25 cellular contexts compared by ENCODE assay signal in the genomic region with DNA sequence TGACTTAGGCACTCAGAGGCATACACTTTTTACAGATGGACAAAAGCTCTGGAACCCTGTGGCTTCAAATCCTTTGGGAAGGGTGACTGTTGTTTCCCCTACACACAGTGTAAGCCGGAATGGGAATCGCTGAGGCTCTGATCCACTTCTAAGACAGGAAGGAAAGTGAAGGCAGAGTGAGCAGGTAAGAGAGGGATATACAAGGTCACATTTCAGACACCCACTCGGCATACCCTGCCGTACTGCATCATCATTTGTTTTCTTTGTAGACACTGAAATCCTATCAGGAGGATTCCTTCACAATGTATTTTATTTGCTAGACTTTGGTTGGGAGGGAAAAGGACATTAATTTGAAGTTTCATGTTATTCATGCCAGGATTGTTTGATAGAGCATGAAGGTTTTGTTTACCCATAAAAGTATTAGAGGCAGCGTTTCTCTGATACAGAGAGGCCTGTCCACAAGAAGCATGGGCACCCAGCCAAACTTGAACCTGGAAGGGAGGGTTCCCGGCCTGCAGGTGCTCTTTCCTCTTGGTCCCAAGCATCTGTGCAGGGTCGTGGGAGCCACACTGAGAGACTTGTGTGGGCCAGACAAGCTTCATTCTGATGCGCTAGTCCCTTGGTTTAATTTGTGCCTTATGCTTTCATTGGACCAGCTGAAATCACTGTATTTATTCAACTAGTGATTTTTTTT. TPM values are rescaled to one million over a fixed set of nuclear protein-coding genes. Genes with fewer than 3 reads are reported as not detected.
A peak's percentile ranks its signal among the peaks of the same experiment; 100 is the strongest.
DNase-seq lines count a peak whose midpoint lies in the region; TF ChIP-seq lines count a peak whose summit lies in the region.
"Had no signal": no experiment of that assay in that cellular context is flagged by ENCODE, and none has a peak within 500 bp of the region (broad histone marks: within the 10 kb centered on the region; RNA-seq: fewer than 3 reads in every experiment).

No MANE protein-coding gene starts in this region.

- peaks cover 7% of the 10 kb centered on the region for H3K4me1 Mint-ChIP-seq in activated T-cell treated with anti-CD3 and anti-CD28 coated beads, Interleukin-2, amount 50 U/mL, for 24 hours (ENCODE audit: low read depth)
- H3K4me1 Mint-ChIP-seq: neural crest cell had no signal

- intact Hi-C loops in sigmoid colon (cut with DNase I), result no loop called here

- H3K9me3 Mint-ChIP-seq in activated T-cell treated with anti-CD3 and anti-CD28 coated beads, Interleukin-2, amount 50 U/mL, for 24 hours, result no peaks in the 10 kb centered on the region
- H3K9me3 Mint-ChIP-seq: activated naive CD8-positive, alpha-beta T cell treated with anti-CD3 and anti-CD28 coated beads for 36 hours; immature natural killer cell; neural crest cell had no signal

- H3K27ac Mint-ChIP-seq in activated T-cell treated with anti-CD3 and anti-CD28 coated beads, Interleukin-2, amount 50 U/mL, for 24 hours, result no peak overlapping the region
- H3K27ac Mint-ChIP-seq: activated naive CD8-positive, alpha-beta T cell treated with anti-CD3 and anti-CD28 coated beads for 36 hours; immature natural killer cell had no signal

- DNase-seq in NCI-H345 (lab: John Stamatoyannopoulos, UW) (peak; percentile 48), NCI-H345 treated with DMSO at 0.1 percent for 48 hours (lab: John Stamatoyannopoulos, UW; ENCODE audit: unreplicated experiment) (no peak), G401 (ENCODE audit: low spot score) (peak; percentile 46), sigmoid colon (no peak), HPDE6-E6E7 (ENCODE audit: extremely low spot score) (no peak), tibial nerve (ENCODE audit: low spot score in 2 of 2) (no peak)
- DNase-seq in activated T-cell treated with anti-CD3 and anti-CD28 coated beads, Interleukin-2, amount 50 U/mL, for 24 hours, result no peak
- DNase-seq: activated CD4-positive, alpha-beta T cell treated with anti-CD3 and anti-CD28 coated beads, Interleukin-2, amount 50 U/mL, for 4 hours; activated CD8-positive, alpha-beta memory T cell treated with anti-CD3 and anti-CD28 coated beads, Interleukin-2, amount 50 U/mL, for 48 hours; activated naive CD8-positive, alpha-beta T cell treated with anti-CD3 and anti-CD28 coated beads for 36 hours; Caco-2; GOT3; immature natural killer cell; NCI-H226; Peyer's patch; psoas muscle; small intestine; stimulated activated CD4-positive, alpha-beta T cell treated with anti-CD3 and anti-CD28 coated beads, Interleukin-2, amount 100 ng/mL, for 48 hours; stimulated activated naive CD4-positive, alpha-beta T cell; trophoblast cell; WERI-Rb-1 had no signal

- H3K27me3 Mint-ChIP-seq in activated T-cell treated with anti-CD3 and anti-CD28 coated beads, Interleukin-2, amount 50 U/mL, for 24 hours, result no peaks in the 10 kb centered on the region

- H3K4me1 ChIP-seq in sigmoid colon, result peaks cover 0 to 24% (median 22%) of the 10 kb centered on the region in 4 donors
- peaks cover 0 to 10% (median 0%) of the 10 kb centered on the region in 4 donors for H3K4me1 ChIP-seq in tibial nerve
- H3K4me1 ChIP-seq: Caco-2, Peyer's patch, psoas muscle had no signal

- TF ChIP-seq POLR2A in sigmoid colon (IDR thresholded peaks at IDR 0.05) (no peak), tibial nerve (IDR thresholded peaks at IDR 0.05) (no peak)

- H3K36me3 Mint-ChIP-seq in activated T-cell treated with anti-CD3 and anti-CD28 coated beads, Interleukin-2, amount 50 U/mL, for 24 hours (ENCODE audit: low read depth), result no peaks in the 10 kb centered on the region
- H3K36me3 Mint-ChIP-seq: activated naive CD8-positive, alpha-beta T cell treated with anti-CD3 and anti-CD28 coated beads for 36 hours; immature natural killer cell had no signal

- in situ Hi-C loops in G401 (cut with HindIII; ENCODE audit: low sequenced_read_pairs), result no loop called here

- H3K27me3 ChIP-seq in sigmoid colon, result no peaks in the 10 kb centered on the region
- H3K27me3 ChIP-seq in tibial nerve, result no peaks in the 10 kb centered on the region
- H3K27me3 ChIP-seq: hepatocyte, Peyer's patch had no signal

- no peaks in the 10 kb centered on the region for H3K9me3 ChIP-seq in sigmoid colon
- no peaks in the 10 kb centered on the region for H3K9me3 ChIP-seq in tibial nerve
- H3K9me3 ChIP-seq: Caco-2, Peyer's patch, psoas muscle had no signal

- no peak overlapping the region for H3K4me3 Mint-ChIP-seq in activated T-cell treated with anti-CD3 and anti-CD28 coated beads, Interleukin-2, amount 50 U/mL, for 24 hours
- H3K4me3 Mint-ChIP-seq: activated naive CD8-positive, alpha-beta T cell treated with anti-CD3 and anti-CD28 coated beads for 36 hours; immature natural killer cell; neural crest cell had no signal

- TF ChIP-seq EP300 in sigmoid colon (IDR thresholded peaks at IDR 0.05), result no peak
- no peak for TF ChIP-seq EP300 in tibial nerve (IDR thresholded peaks at IDR 0.05)

- 64 to 82% methylated on average over 8 of the region's 8 CpGs for WGBS in sigmoid colon, 2 donors
- 73 to 76% methylated on average over 8 of the region's 8 CpGs for WGBS in tibial nerve, 2 donors

- TF ChIP-seq CTCF in VCaP (conservative IDR thresholded peaks at IDR 0.05), result no peak
- no peak for TF ChIP-seq CTCF in sigmoid colon (IDR thresholded peaks at IDR 0.05)
- TF ChIP-seq CTCF in tibial nerve (IDR thresholded peaks at IDR 0.05), result no peak

- H3K36me3 ChIP-seq in sigmoid colon (no peaks in the 10 kb centered on the region), tibial nerve (no peaks in the 10 kb centered on the region)
- H3K36me3 ChIP-seq: Peyer's patch, WERI-Rb-1 had no signal

- H3K27ac ChIP-seq in VCaP (peak overlapping the region; percentile 94), sigmoid colon (peak overlapping the region; percentile 60 to 80 (median 76)), tibial nerve (no peak overlapping the region)
- H3K27ac ChIP-seq: Peyer's patch, psoas muscle, SK-N-MC, WERI-Rb-1 had no signal

- H3K4me3 ChIP-seq in sigmoid colon (no peak overlapping the region), tibial nerve (no peak overlapping the region)
- H3K4me3 ChIP-seq: hepatocyte, Peyer's patch, psoas muscle, SK-N-MC had no signal

RNA-seq across cellular contexts. Expression of a gene that starts 21.9 kb away (rescaled TPM):
- 129 and 277 TPM in 2 replicates for total RNA-seq in G401 (2014; rRNA removed; shearing (Covaris generic))
- total RNA-seq in sigmoid colon (100 to 1,000 TPM in 3 of 4 donors, 10 to 100 TPM in 1; 80.6 to 264 (median 194) TPM), tibial nerve (100 to 1,000 TPM in 1 of 4 donors, 10 to 100 TPM in 3; 32.7 to 643 (median 56.4) TPM)
- 100 to 1,000 TPM in 1 of 3 donors, 10 to 100 TPM in 2; 42.0 to 119 (median 81.1) TPM for polyA plus RNA-seq in sigmoid colon

Comparison
In these comparisons a context has a peak if more than half of its experiments do, and no peak if none do; other contexts are left out.
1. DNase-seq: peak in NCI-H345 (single experiment) and G401 (single experiment); none in NCI-H345 treated with DMSO at 0.1 percent for 48 hours (single experiment), sigmoid colon (single experiment), activated T-cell treated with anti-CD3 and anti-CD28 coated beads, Interleukin-2, amount 50 U/mL, for 24 hours (single experiment), HPDE6-E6E7 (single experiment) and tibial nerve (0 of 2).
2. H3K27ac ChIP-seq: peak in VCaP (single experiment) and sigmoid colon (4 of 4); none in tibial nerve (0 of 4).